22 cellular contexts compared by ENCODE assay signal in genomic region chr9:125430611-125431305, GRCh38.
DNase-seq lines count a peak whose midpoint lies in the region; ATAC-seq, FAIRE-seq and TF ChIP-seq lines count a peak whose summit lies in the region.
"Had no signal": no experiment of that assay in that cellular context is flagged by ENCODE, and none has a peak within 500 bp of the region (broad histone marks: within the 10 kb centered on the region; RNA-seq: fewer than 3 reads in every experiment).

No MANE protein-coding gene starts in this region.

- POLR2A ChIA-PET in CD4-positive, alpha-beta memory T cell (lab: Charles Lee; ENCODE audit: partially characterized antibody): no interaction called here

- no peak for TF ChIP-seq EP300 in suprapubic skin (IDR thresholded peaks at IDR 0.05)

- H3K4me3 ChIP-seq in endodermal cell (ENCODE audit: low read length) (no peak overlapping the region), suprapubic skin (no peak overlapping the region)
- H3K4me3 ChIP-seq in CD4-positive, alpha-beta memory T cell (ENCODE audit: low read length in 2 of 2): no peak overlapping the region
- H3K4me3 ChIP-seq: HAP-1 had no signal

- 91 to 92% methylated on average over 6 to 8 of the region's 8 CpGs for WGBS in endodermal cell (ENCODE audit: insufficient coverage in 1 of 2, insufficient read length in 1 of 2), 2 experiments
- WGBS in suprapubic skin: 82% methylated on average over 8 of the region's 8 CpGs

- CTCF ChIA-PET in CD4-positive, alpha-beta memory T cell (lab: Charles Lee; ENCODE audit: partially characterized antibody): no interaction called here

- no peaks in the 10 kb centered on the region for H3K27me3 Mint-ChIP-seq in endodermal cell (ENCODE audit: insufficient read depth)
- no peaks in the 10 kb centered on the region for H3K27me3 Mint-ChIP-seq in neural crest cell (ENCODE audit: low read depth)
- H3K27me3 Mint-ChIP-seq in CD4-positive, alpha-beta memory T cell: no peaks in the 10 kb centered on the region

- intact Hi-C loops in CD4-positive, alpha-beta memory T cell (cut with micrococcal nuclease): no loop called here

- H3K27ac Mint-ChIP-seq in endodermal cell: no peak overlapping the region
- H3K27ac Mint-ChIP-seq in neural crest cell (ENCODE audit: unreplicated experiment): peak overlapping the region; percentile 71
- H3K27ac Mint-ChIP-seq in CD4-positive, alpha-beta memory T cell: peak overlapping the region in 1 of 7 donors; percentile 59

- no peak for TF ChIP-seq POLR2A in suprapubic skin (IDR thresholded peaks at IDR 0.05)

- no peaks in the 10 kb centered on the region for H3K27me3 ChIP-seq in endodermal cell (ENCODE audit: control insufficient read depth, insufficient read depth, low read length, poor library complexity, severe bottlenecking)
- H3K27me3 ChIP-seq in suprapubic skin: no peaks in the 10 kb centered on the region
- no peaks in the 10 kb centered on the region for H3K27me3 ChIP-seq in CD4-positive, alpha-beta memory T cell (ENCODE audit: insufficient read depth, low read length)

- no peak for ATAC-seq in HG03571 (IDR thresholded peaks at IDR 0.05; ENCODE audit: unreplicated experiment)

- DNase-seq in activated effector memory CD4-positive, alpha-beta T cell treated with anti-CD3 and anti-CD28 coated beads, Interleukin-2, amount 50 U/mL, for 16 hours: peak; percentile 41
- DNase-seq in activated effector memory CD4-positive, alpha-beta T cell treated with Interleukin-2 at 50 U/mL for 16 hours: no peak
- peak; percentile 35 for DNase-seq in endodermal cell
- DNase-seq in neural crest cell (ENCODE audit: low read depth, low spot score): no peak
- DNase-seq in suprapubic skin (ENCODE audit: low spot score in 2 of 2): peak; percentile 48 to 73
- no peak for DNase-seq in CD4-positive, alpha-beta memory T cell
- no peak for DNase-seq in GM19239 (ENCODE audit: insufficient read length, low spot score)
- DNase-seq: AML-193, DMS79, MM.1S, NCI-H187, NCI-H2227 treated with DMSO at 0.1 percent for 48 hours, NCI-H510A treated with DMSO at 0.1 percent for 48 hours, NCI-H82, SIG-M5 had no signal

- H3K36me3 ChIP-seq in endodermal cell (ENCODE audit: control insufficient read depth, insufficient read depth, low read length): no peaks in the 10 kb centered on the region
- H3K36me3 ChIP-seq in suprapubic skin: no peaks in the 10 kb centered on the region
- no peaks in the 10 kb centered on the region for H3K36me3 ChIP-seq in CD4-positive, alpha-beta memory T cell (ENCODE audit: insufficient read depth, low read length)
- H3K36me3 ChIP-seq: HAP-1 had no signal

- FAIRE-seq in GM19239 (lab: Jason Lieb, UNC): no peak
- FAIRE-seq: GM12892, HTR-8/SVneo had no signal

- no peak overlapping the region for H3K4me3 Mint-ChIP-seq in endodermal cell
- no peak overlapping the region for H3K4me3 Mint-ChIP-seq in neural crest cell
- H3K4me3 Mint-ChIP-seq in CD4-positive, alpha-beta memory T cell: no peak overlapping the region

- H3K9me3 ChIP-seq in endodermal cell (ENCODE audit: control insufficient read depth, low read length): no peaks in the 10 kb centered on the region
- no peaks in the 10 kb centered on the region for H3K9me3 ChIP-seq in suprapubic skin
- H3K9me3 ChIP-seq in CD4-positive, alpha-beta memory T cell (ENCODE audit: control insufficient read depth in 1 of 2, low read length in 2 of 2): no peaks in the 10 kb centered on the region
- H3K9me3 ChIP-seq: HAP-1 had no signal

- TF ChIP-seq CTCF in endodermal cell (conservative IDR thresholded peaks at IDR 0.05) (no peak), neural crest cell (conservative IDR thresholded peaks at IDR 0.05) (no peak), suprapubic skin (IDR thresholded peaks at IDR 0.05) (no peak)

- H3K9me3 Mint-ChIP-seq in endodermal cell (no peaks in the 10 kb centered on the region), neural crest cell (no peaks in the 10 kb centered on the region)
- no peaks in the 10 kb centered on the region for H3K9me3 Mint-ChIP-seq in CD4-positive, alpha-beta memory T cell

- H3K36me3 Mint-ChIP-seq in endodermal cell (ENCODE audit: low read depth): no peaks in the 10 kb centered on the region
- H3K36me3 Mint-ChIP-seq in neural crest cell (ENCODE audit: low read depth): no peaks in the 10 kb centered on the region
- no peaks in the 10 kb centered on the region for H3K36me3 Mint-ChIP-seq in CD4-positive, alpha-beta memory T cell

- no peaks in the 10 kb centered on the region for H3K4me1 ChIP-seq in endodermal cell (ENCODE audit: control insufficient read depth, insufficient read depth, low read length)
- peaks cover 2% of the 10 kb centered on the region for H3K4me1 ChIP-seq in suprapubic skin
- no peaks in the 10 kb centered on the region for H3K4me1 ChIP-seq in CD4-positive, alpha-beta memory T cell (ENCODE audit: insufficient read depth, low read length)
- H3K4me1 ChIP-seq: HAP-1 had no signal

- H3K4me1 Mint-ChIP-seq in endodermal cell (peaks cover 4% of the 10 kb centered on the region), neural crest cell (peaks cover 11% of the 10 kb centered on the region)
- H3K4me1 Mint-ChIP-seq in CD4-positive, alpha-beta memory T cell: no peaks in the 10 kb centered on the region

- no peak overlapping the region for H3K9ac ChIP-seq in endodermal cell (ENCODE audit: extremely low read depth, low read length, poor library complexity, severe bottlenecking)

- H3K27ac ChIP-seq in endodermal cell (ENCODE audit: low read depth, low read length) (no peak overlapping the region), suprapubic skin (no peak overlapping the region)
- no peak overlapping the region for H3K27ac ChIP-seq in CD4-positive, alpha-beta memory T cell (ENCODE audit: low read depth, low read length)
- H3K27ac ChIP-seq: 22Rv1, C4-2B, HL-60 had no signal

Comparison
In these comparisons a context has a peak if more than half of its experiments do, and no peak if none do; other contexts are left out.
1. DNase-seq: peak in activated effector memory CD4-positive, alpha-beta T cell treated with anti-CD3 and anti-CD28 coated beads, Interleukin-2, amount 50 U/mL, for 16 hours (single experiment), endodermal cell (single experiment) and suprapubic skin (2 of 2); none in activated effector memory CD4-positive, alpha-beta T cell treated with Interleukin-2 at 50 U/mL for 16 hours (single experiment), neural crest cell (single experiment), CD4-positive, alpha-beta memory T cell (0 of 5) and GM19239 (single experiment).